In genomic region chr6:140071115-140071514, GRCh38 we compare ENCODE assay signal across 14 cellular contexts.
DNase-seq lines count a peak whose midpoint lies in the region; ATAC-seq and TF ChIP-seq lines count a peak whose summit lies in the region.
"Had no signal": no experiment of that assay in that cellular context is flagged by ENCODE, and none has a peak within 500 bp of the region (broad histone marks: within the 10 kb centered on the region; RNA-seq: fewer than 3 reads in every experiment).

No MANE protein-coding gene starts in this region.

- no peaks in the 10 kb centered on the region for H4K20me1 ChIP-seq in neural progenitor cell (ENCODE audit: low read depth)

- TF ChIP-seq CTCF in A673 (conservative IDR thresholded peaks at IDR 0.05; ENCODE audit: low read depth, low read length) (no peak), HEK293 (tag by site-specific recombination; IDR thresholded peaks at IDR 0.05) (no peak), body of pancreas (IDR thresholded peaks at IDR 0.05) (no peak), right lobe of liver (IDR thresholded peaks at IDR 0.05) (no peak), neural progenitor cell (IDR thresholded peaks at IDR 0.05) (no peak), uterus (IDR thresholded peaks at IDR 0.05) (no peak)

- no TSS peak for BruUV-seq in A673 (replicated peaks; lab: Mats Ljungman, UMichigan)

- DNase-seq in A673 (ENCODE audit: low spot score) (peak; percentile 49), body of pancreas (peak in 2 of 4 donors; percentile 20 to 25), right lobe of liver (no peak), neural progenitor cell (ENCODE audit: low spot score) (no peak), NCI-H1048 (lab: John Stamatoyannopoulos, UW) (no peak), uterus (no peak)
- DNase-seq: activated CD8-positive, alpha-beta memory T cell treated with anti-CD3 and anti-CD28 coated beads, Interleukin-2, amount 10 ng/mL, durations not matched to agents 7 days and 5 days; CD8-positive, alpha-beta T cell; KBM-7; NCI-H510A treated with DMSO at 0.1 percent for 48 hours had no signal

- H3F3A ChIP-seq in neural progenitor cell (ENCODE audit: low read depth): no peaks in the 10 kb centered on the region

- H3K4me2 ChIP-seq in neural progenitor cell: no peak overlapping the region

- no peaks in the 10 kb centered on the region for H3K79me2 ChIP-seq in neural progenitor cell (ENCODE audit: low read depth)

- no peak for TF ChIP-seq POLR2A in body of pancreas (IDR thresholded peaks at IDR 0.05)
- TF ChIP-seq POLR2A in right lobe of liver (IDR thresholded peaks at IDR 0.05): no peak
- TF ChIP-seq POLR2A in uterus (IDR thresholded peaks at IDR 0.05): no peak

- ATAC-seq in body of pancreas (peak; percentile 27), right lobe of liver (peak; percentile 21 to 79 (median 58)), HG02973 (IDR thresholded peaks at IDR 0.05; ENCODE audit: unreplicated experiment) (no peak)
- ATAC-seq: activated CD8-positive, alpha-beta memory T cell treated with anti-CD3 and anti-CD28 coated beads, Interleukin-2, amount 10 ng/mL, durations not matched to agents 7 days and 5 days; CD8-positive, alpha-beta T cell had no signal

- H3K9ac ChIP-seq in neural progenitor cell: no peak overlapping the region

- H3K9me3 ChIP-seq in A673 (ENCODE audit: low read depth, low read length, poor library complexity, severe bottlenecking) (no peaks in the 10 kb centered on the region), HEK293 (ENCODE audit: control insufficient read depth, insufficient read depth, low read depth, low read length) (no peaks in the 10 kb centered on the region), body of pancreas (no peaks in the 10 kb centered on the region), right lobe of liver (no peaks in the 10 kb centered on the region), neural progenitor cell (ENCODE audit: low read depth) (no peaks in the 10 kb centered on the region), uterus (no peaks in the 10 kb centered on the region)

- no peak overlapping the region for H3K27ac Mint-ChIP-seq in neural progenitor cell
- H3K27ac Mint-ChIP-seq: activated CD8-positive, alpha-beta memory T cell treated with anti-CD3 and anti-CD28 coated beads, Interleukin-2, amount 10 ng/mL, durations not matched to agents 7 days and 5 days; CD8-positive, alpha-beta T cell; stimulated activated effector memory CD8-positive, alpha-beta T cell treated with anti-CD3 and anti-CD28 coated beads, Interleukin-12 subunit alpha, Interleukin-12 subunit beta, amount 100 ng/mL, for 72 hours had no signal

- peaks cover 2% of the 10 kb centered on the region for H3K9me3 Mint-ChIP-seq in neural progenitor cell
- H3K9me3 Mint-ChIP-seq: CD8-positive, alpha-beta T cell; stimulated activated effector memory CD8-positive, alpha-beta T cell treated with anti-CD3 and anti-CD28 coated beads, Interleukin-12 subunit alpha, Interleukin-12 subunit beta, amount 100 ng/mL, for 72 hours had no signal

- CTCF ChIA-PET in A673 (lab: Charles Lee) (no interaction called here), HEK293 (lab: Yijun Ruan, JAX) (no interaction called here)

- no peak overlapping the region for H2AFZ ChIP-seq in neural progenitor cell (replicated peaks)

- POLR2A ChIA-PET in A673 (lab: Charles Lee; ENCODE audit: low non-redundant PET) (no interaction called here), HEK293 (lab: Yijun Ruan, JAX) (no interaction called here)

- peaks cover 5% of the 10 kb centered on the region for H3K27me3 Mint-ChIP-seq in neural progenitor cell (ENCODE audit: insufficient read depth, low read depth)

- peak overlapping the region; percentile 2 for H3K27ac ChIP-seq in A673 (ENCODE audit: low read depth, low read length, poor library complexity, severe bottlenecking)
- H3K27ac ChIP-seq in HEK293 (ENCODE audit: extremely low read depth, low read depth, low read length): no peak overlapping the region
- no peak overlapping the region for H3K27ac ChIP-seq in body of pancreas
- H3K27ac ChIP-seq in right lobe of liver: peak overlapping the region in 2 of 3 donors; percentile 7 to 69
- no peak overlapping the region for H3K27ac ChIP-seq in neural progenitor cell
- no peak overlapping the region for H3K27ac ChIP-seq in uterus
- H3K27ac ChIP-seq: cardiac muscle cell had no signal

- H3K27me3 ChIP-seq in A673 (replicated peaks; ENCODE audit: insufficient read depth, low read depth, low read length, poor library complexity) (no peaks in the 10 kb centered on the region), body of pancreas (no peaks in the 10 kb centered on the region), right lobe of liver (no peaks in the 10 kb centered on the region), neural progenitor cell (no peaks in the 10 kb centered on the region), uterus (no peaks in the 10 kb centered on the region)
- H3K27me3 ChIP-seq: cardiac muscle cell had no signal

- WGBS in body of pancreas, 2 donors: 11% methylated on average over 2 of the region's 2 CpGs
- WGBS in right lobe of liver (ENCODE audit: insufficient coverage, low coverage, low lambda C conversion rate, missing lambda C conversion rate): 38% methylated on average over 2 of the region's 2 CpGs

- no peaks in the 10 kb centered on the region for H3K4me1 Mint-ChIP-seq in neural progenitor cell
- H3K4me1 Mint-ChIP-seq: activated CD8-positive, alpha-beta memory T cell treated with anti-CD3 and anti-CD28 coated beads, Interleukin-2, amount 10 ng/mL, durations not matched to agents 7 days and 5 days; stimulated activated effector memory CD8-positive, alpha-beta T cell treated with anti-CD3 and anti-CD28 coated beads, Interleukin-12 subunit alpha, Interleukin-12 subunit beta, amount 100 ng/mL, for 72 hours had no signal

- no peaks in the 10 kb centered on the region for H3K36me3 Mint-ChIP-seq in neural progenitor cell
- H3K36me3 Mint-ChIP-seq: activated CD8-positive, alpha-beta memory T cell treated with anti-CD3 and anti-CD28 coated beads, Interleukin-2, amount 10 ng/mL, durations not matched to agents 7 days and 5 days; CD8-positive, alpha-beta T cell; stimulated activated effector memory CD8-positive, alpha-beta T cell treated with anti-CD3 and anti-CD28 coated beads, Interleukin-12 subunit alpha, Interleukin-12 subunit beta, amount 100 ng/mL, for 72 hours had no signal

- H3K4me1 ChIP-seq in A673 (ENCODE audit: insufficient read depth, low read length, poor library complexity, severe bottlenecking) (peaks cover 30% of the 10 kb centered on the region), HEK293 (ENCODE audit: control insufficient read depth, insufficient read depth, low read length) (peaks cover 18% of the 10 kb centered on the region), body of pancreas (peaks cover 18% of the 10 kb centered on the region), right lobe of liver (peaks cover 0 to 18% (median 5%) of the 10 kb centered on the region in 4 donors), neural progenitor cell (no peaks in the 10 kb centered on the region), uterus (no peaks in the 10 kb centered on the region)

- no peak overlapping the region for H3K4me3 Mint-ChIP-seq in neural progenitor cell
- H3K4me3 Mint-ChIP-seq: activated CD8-positive, alpha-beta memory T cell treated with anti-CD3 and anti-CD28 coated beads, Interleukin-2, amount 10 ng/mL, durations not matched to agents 7 days and 5 days; CD8-positive, alpha-beta T cell; stimulated activated effector memory CD8-positive, alpha-beta T cell treated with anti-CD3 and anti-CD28 coated beads, Interleukin-12 subunit alpha, Interleukin-12 subunit beta, amount 100 ng/mL, for 72 hours had no signal

- no peak overlapping the region for H3K4me3 ChIP-seq in A673 (ENCODE audit: low read depth, low read length, poor library complexity, severe bottlenecking)
- no peak overlapping the region for H3K4me3 ChIP-seq in HEK293 (ENCODE audit: low read depth, low read length)
- no peak overlapping the region for H3K4me3 ChIP-seq in body of pancreas
- no peak overlapping the region for H3K4me3 ChIP-seq in right lobe of liver
- no peak overlapping the region for H3K4me3 ChIP-seq in neural progenitor cell
- H3K4me3 ChIP-seq in uterus: no peak overlapping the region
- H3K4me3 ChIP-seq: cardiac muscle cell had no signal

- H3K36me3 ChIP-seq in A673 (ENCODE audit: insufficient read depth, low read length, poor library complexity, severe bottlenecking) (no peaks in the 10 kb centered on the region), HEK293 (ENCODE audit: control insufficient read depth in 2 of 2, insufficient read depth in 1 of 2, low read length in 2 of 2) (no peaks in the 10 kb centered on the region), body of pancreas (replicated peaks in 1 of 2; ENCODE audit: insufficient read depth in 1 of 2, low read depth in 2 of 2) (no peaks in the 10 kb centered on the region), right lobe of liver (no peaks in the 10 kb centered on the region), neural progenitor cell (no peaks in the 10 kb centered on the region), uterus (no peaks in the 10 kb centered on the region)
- H3K36me3 ChIP-seq: cardiac muscle cell had no signal

- intact Hi-C loops in A673 (cut with micrococcal nuclease; ENCODE audit: unreplicated experiment) (loop anchor here (10.0 kb wide), 1 partner anchor 304 kb away; no protein-coding TSS in a partner anchor), body of pancreas (cut with DNase I) (no loop called here), right lobe of liver (cut with DNase I) (no loop called here), uterus (cut with DNase I; ENCODE audit: low total_unique reads) (no loop called here)

TF ChIP-seq in HEK293, 187 proteins besides CTCF, POLR2A, EP300 and RAD21 (continues in another document):
- TF ChIP-seq, protein P1, sequence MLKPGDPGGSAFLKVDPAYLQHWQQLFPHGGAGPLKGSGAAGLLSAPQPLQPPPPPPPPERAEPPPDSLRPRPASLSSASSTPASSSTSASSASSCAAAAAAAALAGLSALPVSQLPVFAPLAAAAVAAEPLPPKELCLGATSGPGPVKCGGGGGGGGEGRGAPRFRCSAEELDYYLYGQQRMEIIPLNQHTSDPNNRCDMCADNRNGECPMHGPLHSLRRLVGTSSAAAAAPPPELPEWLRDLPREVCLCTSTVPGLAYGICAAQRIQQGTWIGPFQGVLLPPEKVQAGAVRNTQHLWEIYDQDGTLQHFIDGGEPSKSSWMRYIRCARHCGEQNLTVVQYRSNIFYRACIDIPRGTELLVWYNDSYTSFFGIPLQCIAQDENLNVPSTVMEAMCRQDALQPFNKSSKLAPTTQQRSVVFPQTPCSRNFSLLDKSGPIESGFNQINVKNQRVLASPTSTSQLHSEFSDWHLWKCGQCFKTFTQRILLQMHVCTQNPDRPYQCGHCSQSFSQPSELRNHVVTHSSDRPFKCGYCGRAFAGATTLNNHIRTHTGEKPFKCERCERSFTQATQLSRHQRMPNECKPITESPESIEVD (tag by site-specific recombination; IDR thresholded peaks at IDR 0.05): peak; percentile 67
- TF ChIP-seq ZNF10 (tag by site-specific recombination; IDR thresholded peaks at IDR 0.05): no peak

Comparison
In these comparisons a context has a peak if more than half of its experiments do, and no peak if none do; other contexts are left out.
1. H3K27ac ChIP-seq: peak in A673 (single experiment) and right lobe of liver (2 of 3); none in HEK293 (single experiment), body of pancreas (0 of 4), neural progenitor cell (single experiment) and uterus (0 of 2).